ENCODE assay signal across 16 cellular contexts in the genomic region with DNA sequence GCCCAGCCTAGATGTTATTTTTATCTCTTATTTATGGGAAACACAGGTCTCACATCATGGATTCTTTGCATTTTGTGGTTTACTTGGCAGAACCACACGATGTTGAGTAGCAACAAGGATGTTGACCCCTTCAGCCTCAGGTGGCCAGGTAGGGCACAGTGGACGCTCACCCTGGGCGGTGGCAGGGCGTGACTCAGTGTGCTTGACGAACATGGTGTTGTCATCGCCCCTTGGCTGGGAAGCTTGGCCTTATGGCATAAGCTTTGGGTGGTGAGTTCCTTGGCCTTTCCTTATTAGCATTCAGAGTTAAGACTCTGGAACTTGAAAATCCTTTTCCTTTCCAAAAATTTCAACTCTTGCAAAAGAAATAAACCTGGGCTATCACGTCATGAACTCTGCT. TPM values are rescaled to one million over a fixed set of nuclear protein-coding genes. Genes with fewer than 3 reads are reported as not detected.
DNase-seq lines count a peak whose midpoint lies in the region; ATAC-seq and TF ChIP-seq lines count a peak whose summit lies in the region.
"Had no signal": no experiment of that assay in that cellular context is flagged by ENCODE, and none has a peak within 500 bp of the region (broad histone marks: within the 10 kb centered on the region; RNA-seq: fewer than 3 reads in every experiment).

No MANE protein-coding gene starts in this region.

- H3K4me1 ChIP-seq in breast epithelium (peaks cover 0 to 8% of the 10 kb centered on the region in 2 donors), mammary epithelial cell (ENCODE audit: insufficient read depth, low read length) (no peaks in the 10 kb centered on the region), left lung (peaks cover 0 to 6% of the 10 kb centered on the region in 2 donors)

- no peak overlapping the region for H3K4me3 Mint-ChIP-seq in MCF 10A (ENCODE audit: unreplicated experiment)
- no peak overlapping the region for H3K4me3 Mint-ChIP-seq in activated CD8-positive, alpha-beta T cell treated with anti-CD3 and anti-CD28 coated beads, Interleukin-2, amount 10 ng/mL, durations not matched to agents 7 days and 5 days

- H3K27ac ChIP-seq in breast epithelium (no peak overlapping the region), mammary epithelial cell (ENCODE audit: insufficient read depth, low read depth, low read length) (no peak overlapping the region), left lung (no peak overlapping the region)
- H3K27ac ChIP-seq: 22Rv1 had no signal

- no peaks in the 10 kb centered on the region for H3K4me1 Mint-ChIP-seq in MCF 10A (ENCODE audit: insufficient read depth, unreplicated experiment)
- H3K4me1 Mint-ChIP-seq in activated CD8-positive, alpha-beta T cell treated with anti-CD3 and anti-CD28 coated beads, Interleukin-2, amount 10 ng/mL, durations not matched to agents 7 days and 5 days (ENCODE audit: low read depth), result peaks cover 12% of the 10 kb centered on the region

- H3K27me3 Mint-ChIP-seq in MCF 10A (ENCODE audit: insufficient read depth, unreplicated experiment), result peaks cover 7% of the 10 kb centered on the region
- peaks cover 38% of the 10 kb centered on the region for H3K27me3 Mint-ChIP-seq in activated CD8-positive, alpha-beta T cell treated with anti-CD3 and anti-CD28 coated beads, Interleukin-2, amount 10 ng/mL, durations not matched to agents 7 days and 5 days (ENCODE audit: low read depth)

- intact Hi-C loops in MCF 10A (cut with micrococcal nuclease), result no loop called here
- intact Hi-C loops in breast epithelium (cut with DNase I; ENCODE audit: low total_unique reads), result no loop called here
- intact Hi-C loops in mammary epithelial cell (cut with micrococcal nuclease), result loop anchor here (2.0 kb wide), 1 partner anchor 205 kb away; no protein-coding TSS in a partner anchor
- intact Hi-C loops in left lung (cut with DNase I), result no loop called here

- no peaks in the 10 kb centered on the region for H3K27me3 ChIP-seq in breast epithelium
- peaks cover 1% of the 10 kb centered on the region for H3K27me3 ChIP-seq in mammary epithelial cell (ENCODE audit: insufficient read depth, low read length)
- H3K27me3 ChIP-seq in left lung, result peaks cover 0 to 5% of the 10 kb centered on the region in 2 donors
- H3K27me3 ChIP-seq: BLaER1 treated with 17β-estradiol and CSF1 and Interleukin-3, amounts not matched to agents 10 nM and 100 nM had no signal

- BruUV-seq in MCF 10A (replicated peaks; lab: Mats Ljungman, UMichigan) (no TSS peak), mammary epithelial cell (replicated peaks; lab: Mats Ljungman, UMichigan) (no TSS peak)

- no peak overlapping the region for H3K9ac ChIP-seq in mammary epithelial cell (ENCODE audit: insufficient read depth, low read length)
- H3K9ac ChIP-seq: BLaER1 treated with 17β-estradiol and CSF1 and Interleukin-3, amounts not matched to agents 10 nM and 100 nM had no signal

- H3K36me3 Mint-ChIP-seq in MCF 10A (ENCODE audit: insufficient read depth, unreplicated experiment), result no peaks in the 10 kb centered on the region
- H3K36me3 Mint-ChIP-seq in activated CD8-positive, alpha-beta T cell treated with anti-CD3 and anti-CD28 coated beads, Interleukin-2, amount 10 ng/mL, durations not matched to agents 7 days and 5 days (ENCODE audit: low read depth), result no peaks in the 10 kb centered on the region

- CTCF ChIA-PET in MCF 10A (lab: Yijun Ruan, JAX) (interaction anchor here (1.8 kb wide), 1 partner anchor 204 kb away, joined by 12 read pairs; no protein-coding TSS in a partner anchor), mammary epithelial cell (lab: Charles Lee; ENCODE audit: low non-redundant PET) (no interaction called here)
- CTCF ChIA-PET in activated CD8-positive, alpha-beta T cell treated with anti-CD3 and anti-CD28 coated beads, Interleukin-2, amount 10 ng/mL, durations not matched to agents 7 days and 5 days (lab: Charles Lee), result no interaction called here

- no peak overlapping the region for H3K4me2 ChIP-seq in mammary epithelial cell (ENCODE audit: insufficient read depth, low read depth, low read length)

- dilution Hi-C loops in mammary epithelial cell (cut with HindIII; ENCODE audit: low sequenced_read_pairs), result loop anchor here (5.0 kb wide), 1 partner anchor 33 kb away; no protein-coding TSS in a partner anchor

- POLR2A ChIA-PET in MCF 10A (lab: Yijun Ruan, JAX), result interaction anchor here (0.9 to 2.0 kb wide), 3 partner anchors 34 to 167 kb away, joined by 3 to 6 read pairs (median 4); no protein-coding TSS in a partner anchor
- POLR2A ChIA-PET in activated CD8-positive, alpha-beta T cell treated with anti-CD3 and anti-CD28 coated beads, Interleukin-2, amount 10 ng/mL, durations not matched to agents 7 days and 5 days (lab: Charles Lee), result no interaction called here

- no peaks in the 10 kb centered on the region for H3K9me3 Mint-ChIP-seq in MCF 10A (ENCODE audit: unreplicated experiment)
- peaks cover 3% of the 10 kb centered on the region for H3K9me3 Mint-ChIP-seq in activated CD8-positive, alpha-beta T cell treated with anti-CD3 and anti-CD28 coated beads, Interleukin-2, amount 10 ng/mL, durations not matched to agents 7 days and 5 days (ENCODE audit: insufficient read depth)

- no peak overlapping the region for H2AFZ ChIP-seq in mammary epithelial cell (ENCODE audit: low read depth, low read length)

- H3K9me3 ChIP-seq in breast epithelium, result no peaks in the 10 kb centered on the region
- no peaks in the 10 kb centered on the region for H3K9me3 ChIP-seq in mammary epithelial cell (replicated peaks; ENCODE audit: insufficient read depth, low read length)
- H3K9me3 ChIP-seq in left lung, result peaks cover 0 to 6% of the 10 kb centered on the region in 2 donors

- H3K36me3 ChIP-seq in breast epithelium (no peaks in the 10 kb centered on the region), mammary epithelial cell (ENCODE audit: insufficient read depth, low read length) (no peaks in the 10 kb centered on the region), left lung (no peaks in the 10 kb centered on the region)
- H3K36me3 ChIP-seq: BLaER1 treated with 17β-estradiol and CSF1 and Interleukin-3, amounts not matched to agents 10 nM and 100 nM had no signal

- H4K20me1 ChIP-seq in mammary epithelial cell (ENCODE audit: insufficient read depth, low read length), result no peaks in the 10 kb centered on the region
- H4K20me1 ChIP-seq: BLaER1 treated with 17β-estradiol and CSF1 and Interleukin-3, amounts not matched to agents 10 nM and 100 nM had no signal

- WGBS in mammary epithelial cell (ENCODE audit: low coverage, missing lambda C conversion rate), result 79% methylated on average over 7 of the region's 7 CpGs

- no peaks in the 10 kb centered on the region for H3K79me2 ChIP-seq in mammary epithelial cell (ENCODE audit: insufficient read depth, low read length)

- in situ Hi-C loops in mammary epithelial cell (cut with MboI; ENCODE audit: low sequenced_read_pairs in 2 of 2), result no loop called here

- peak; percentile 12 for ATAC-seq in left lung
- ATAC-seq in activated CD8-positive, alpha-beta T cell treated with anti-CD3 and anti-CD28 coated beads, Interleukin-2, amount 10 ng/mL, durations not matched to agents 7 days and 5 days, result no peak
- ATAC-seq: GM12878 had no signal

- TF ChIP-seq POLR2A in breast epithelium (IDR thresholded peaks at IDR 0.05), result no peak

- no peak for TF ChIP-seq CTCF in MCF 10A (IDR thresholded peaks at IDR 0.05; ENCODE audit: unreplicated experiment)
- no peak for TF ChIP-seq CTCF in breast epithelium (IDR thresholded peaks at IDR 0.05)
- TF ChIP-seq CTCF in mammary epithelial cell (conservative IDR thresholded peaks at IDR 0.05 in 1 of 2, IDR thresholded peaks at IDR 0.05 in 1 of 2; ENCODE audit: extremely low read depth in 1 of 2, insufficient read depth in 1 of 2, low read depth in 1 of 2, low read length in 2 of 2), result no peak
- TF ChIP-seq CTCF in left lung (IDR thresholded peaks at IDR 0.05), result no peak

- H3K4me3 ChIP-seq in breast epithelium, result no peak overlapping the region
- H3K4me3 ChIP-seq in mammary epithelial cell (replicated peaks in 1 of 3; ENCODE audit: insufficient read depth in 1 of 3, low read depth in 2 of 3, low read length in 3 of 3), result no peak overlapping the region
- H3K4me3 ChIP-seq in left lung, result no peak overlapping the region
- H3K4me3 ChIP-seq: BLaER1 treated with 17β-estradiol and CSF1 and Interleukin-3, amounts not matched to agents 10 nM and 100 nM; GM12878 had no signal

- no peak overlapping the region for H3K27ac Mint-ChIP-seq in MCF 10A (ENCODE audit: low read depth, unreplicated experiment)
- no peak overlapping the region for H3K27ac Mint-ChIP-seq in activated CD8-positive, alpha-beta T cell treated with anti-CD3 and anti-CD28 coated beads, Interleukin-2, amount 10 ng/mL, durations not matched to agents 7 days and 5 days

- DNase-seq in MCF 10A (ENCODE audit: unreplicated experiment) (peak; percentile 60), breast epithelium (ENCODE audit: low spot score in 2 of 2) (no peak), mammary epithelial cell (peak; percentile 56), left lung (no peak), NCI-H1694 treated with DMSO at 0.1 percent for 48 hours (lab: John Stamatoyannopoulos, UW) (no peak), NCI-H774 (lab: John Stamatoyannopoulos, UW) (no peak), amniotic stem cell (lab: John Stamatoyannopoulos, UW) (no peak)
- DNase-seq in activated CD8-positive, alpha-beta T cell treated with anti-CD3 and anti-CD28 coated beads, Interleukin-2, amount 10 ng/mL, durations not matched to agents 7 days and 5 days, result no peak
- DNase-seq: Karpas-422, NCI-H1436, NCI-H2081 treated with DMSO at 0.1 percent for 48 hours, NCI-H2227 treated with DMSO at 0.1 percent for 48 hours, SIG-M5 had no signal

RNA-seq across cellular contexts. Expression of a gene that starts 22.7 kb away (rescaled TPM):
- total RNA-seq in MCF 10A (2022) (21.7 and 25.5 TPM in 2 replicates), breast epithelium (100 to 1,000 TPM in 2 of 3 donors, 10 to 100 TPM in 1; 62.6 to 256 (median 132) TPM), mammary epithelial cell (10 to 100 TPM in 1 of 2 donors, 1 to 10 TPM in 1; 6.9 to 30.8 TPM), left lung (10 to 100 TPM; 24.9 to 32.6 TPM)
- polyA plus RNA-seq in mammary epithelial cell, result 9.6 TPM
- not detected for polyA minus RNA-seq in mammary epithelial cell
- total RNA-seq in activated CD8-positive, alpha-beta T cell treated with anti-CD3 and anti-CD28 coated beads, Interleukin-2, amount 10 ng/mL, durations not matched to agents 7 days and 5 days, result 1 to 10 TPM; 1.2 to 1.4 TPM

Comparison
In these comparisons a context has a peak if more than half of its experiments do, and no peak if none do; other contexts are left out.
1. DNase-seq: peak in MCF 10A (single experiment) and mammary epithelial cell (single experiment); none in breast epithelium (0 of 2), left lung (0 of 2), NCI-H1694 treated with DMSO at 0.1 percent for 48 hours (single experiment), NCI-H774 (single experiment), amniotic stem cell (single experiment) and activated CD8-positive, alpha-beta T cell treated with anti-CD3 and anti-CD28 coated beads, Interleukin-2, amount 10 ng/mL, durations not matched to agents 7 days and 5 days (single experiment).